In genomic region chr9:127567898-127568617, GRCh38 we compare ENCODE assay signal across 8 cellular contexts. TPM values are rescaled to one million over a fixed set of nuclear protein-coding genes. Genes with fewer than 3 reads are reported as not detected.
A peak's percentile ranks its signal among the peaks of the same experiment; 100 is the strongest.
DNase-seq lines count a peak whose midpoint lies in the region; ATAC-seq and TF ChIP-seq lines count a peak whose summit lies in the region.

No MANE protein-coding gene starts in this region.

- ATAC-seq in mucosa of descending colon (peak; percentile 9), GM18511 (IDR thresholded peaks at IDR 0.05; ENCODE audit: unreplicated experiment) (no peak), GM21576 (IDR thresholded peaks at IDR 0.05; ENCODE audit: unreplicated experiment) (no peak)

- peak overlapping the region; percentile 86 for H3K27ac ChIP-seq in duodenal mucosa (ENCODE audit: low read depth, low read length)

- DNase-seq in GM10248 (ENCODE audit: extremely low spot score) (peak; percentile 28), OCI-M1 (lab: John Stamatoyannopoulos, UW) (peak; percentile 50), mucosa of descending colon (peak in 2 of 3 donors; percentile 41 to 67), NCI-H345 (lab: John Stamatoyannopoulos, UW) (no peak), SIG-M5 (lab: John Stamatoyannopoulos, UW) (no peak)

- intact Hi-C loops in mucosa of descending colon (cut with DNase I, micrococcal nuclease): no loop called here

- H3K4me1 ChIP-seq in duodenal mucosa (ENCODE audit: control insufficient read depth in 1 of 2, insufficient read depth in 2 of 2, low read length in 2 of 2): peaks cover 28 to 38% of the 10 kb centered on the region in 2 donors
- peaks cover 42% of the 10 kb centered on the region for H3K4me1 ChIP-seq in mucosa of descending colon (ENCODE audit: low read depth)

- H3K4me3 ChIP-seq in duodenal mucosa (ENCODE audit: low read depth in 1 of 2, low read length in 2 of 2) (peak overlapping the region; percentile 79 to 84), mucosa of descending colon (peak overlapping the region; percentile 95)

- TF ChIP-seq CTCF in GM10248 (IDR thresholded peaks at IDR 0.05; ENCODE audit: control extremely low read depth, extremely low read depth, low read depth, missing control alignments) (no peak), mucosa of descending colon (IDR thresholded peaks at IDR 0.05) (no peak)

- H3K9ac ChIP-seq in duodenal mucosa (ENCODE audit: low read depth in 1 of 2, low read length in 2 of 2): peak overlapping the region; percentile 81 to 92

- H3K27me3 ChIP-seq in duodenal mucosa (ENCODE audit: control insufficient read depth in 1 of 2, insufficient read depth in 2 of 2, low read length in 2 of 2): no peaks in the 10 kb centered on the region

- H3K36me3 ChIP-seq in duodenal mucosa (ENCODE audit: control insufficient read depth in 1 of 2, insufficient read depth in 2 of 2, low read length in 2 of 2): peaks cover 0 to 7% of the 10 kb centered on the region in 2 donors
- no peaks in the 10 kb centered on the region for H3K36me3 ChIP-seq in mucosa of descending colon (ENCODE audit: low read depth)

- H3K9me3 ChIP-seq in duodenal mucosa (ENCODE audit: control insufficient read depth in 1 of 2, low read length in 2 of 2): no peaks in the 10 kb centered on the region
- H3K9me3 ChIP-seq in mucosa of descending colon: no peaks in the 10 kb centered on the region

- POLR2A ChIA-PET in GM10248 (lab: Yijun Ruan, JAX): no interaction called here

- CTCF ChIA-PET in GM10248 (lab: Yijun Ruan, JAX): no interaction called here

RNA-seq across cellular contexts. Expression of gene STXBP1, which starts 44.0 kb away (rescaled TPM):
- 10 to 100 TPM; 11.8 to 37.1 (median 17.1) TPM for total RNA-seq in mucosa of descending colon

Comparison
In these comparisons a context has a peak if more than half of its experiments do, and no peak if none do; other contexts are left out.
1. DNase-seq: peak in GM10248 (single experiment), OCI-M1 (single experiment) and mucosa of descending colon (2 of 3); none in NCI-H345 (single experiment) and SIG-M5 (single experiment).